8 cellular contexts compared by ENCODE assay signal in the genomic region with DNA sequence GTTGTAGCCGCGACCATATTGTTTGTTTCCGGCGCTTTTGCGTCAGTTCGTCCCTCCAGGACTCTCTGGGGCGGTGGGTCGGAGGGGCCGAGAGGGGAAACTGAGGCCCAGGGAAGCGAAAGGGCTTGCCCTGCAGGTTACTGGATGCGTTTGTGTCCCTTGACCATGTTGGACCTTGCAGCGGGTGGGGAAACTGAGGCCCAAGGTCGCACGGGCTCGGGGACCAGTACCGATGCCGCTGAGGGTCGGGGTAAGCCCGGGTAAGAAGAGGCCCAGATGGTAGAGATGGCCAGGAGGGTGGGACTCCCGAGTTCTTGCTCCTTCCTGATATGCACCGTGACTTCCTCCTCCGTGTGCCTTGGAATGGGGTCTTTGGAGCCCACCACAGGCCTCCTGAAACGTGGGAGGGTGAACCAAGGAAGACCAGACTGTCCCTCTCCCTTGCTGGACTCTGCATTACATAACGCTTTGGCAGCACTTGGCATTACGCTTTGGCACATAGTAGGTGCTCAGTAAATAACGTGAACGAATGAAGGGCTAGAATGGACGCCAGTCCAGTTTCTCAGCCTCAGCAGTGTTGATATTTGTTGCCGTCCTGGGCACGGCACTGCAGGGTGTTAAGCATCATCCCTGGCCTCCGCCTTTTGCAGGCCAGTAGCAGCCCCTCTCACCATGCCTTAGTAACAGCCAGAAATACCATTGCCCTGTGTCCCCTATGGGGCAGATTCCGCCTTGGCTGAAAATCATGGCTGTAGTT. TPM values are rescaled to one million over a fixed set of nuclear protein-coding genes. Genes with fewer than 3 reads are reported as not detected.
DNase-seq lines count a peak whose midpoint lies in the region; ATAC-seq and TF ChIP-seq lines count a peak whose summit lies in the region.

No MANE protein-coding gene starts in this region.

- peak overlapping the region; percentile 91 for H3K4me3 Mint-ChIP-seq in activated naive CD4-positive, alpha-beta T cell treated with anti-CD3 and anti-CD28 coated beads, Interleukin-2, amount 50 U/mL, for 24 hours
- H3K4me3 Mint-ChIP-seq in activated naive CD8-positive, alpha-beta T cell: peak overlapping the region; percentile 93

- peak overlapping the region; percentile 42 to 66 for H3K9ac ChIP-seq in liver (ENCODE audit: low read depth in 1 of 2, low read length in 2 of 2)

- H3K27ac Mint-ChIP-seq in activated naive CD4-positive, alpha-beta T cell treated with anti-CD3 and anti-CD28 coated beads, Interleukin-2, amount 50 U/mL, for 24 hours: no peak overlapping the region
- peak overlapping the region; percentile 88 for H3K27ac Mint-ChIP-seq in activated naive CD8-positive, alpha-beta T cell

- WGBS in liver: 14% methylated on average over 32 of the region's 32 CpGs
- WGBS in upper lobe of left lung, 2 donors: 21 to 25% methylated on average over 8 to 16 of the region's 32 CpGs

- H3K9me3 Mint-ChIP-seq in activated naive CD4-positive, alpha-beta T cell treated with anti-CD3 and anti-CD28 coated beads, Interleukin-2, amount 50 U/mL, for 24 hours: no peaks in the 10 kb centered on the region
- no peaks in the 10 kb centered on the region for H3K9me3 Mint-ChIP-seq in activated naive CD8-positive, alpha-beta T cell (ENCODE audit: low read depth)

- no peak for TF ChIP-seq CTCF in liver (IDR thresholded peaks at IDR 0.05; ENCODE audit: low read depth, low read length, missing input control)
- TF ChIP-seq CTCF in upper lobe of left lung (IDR thresholded peaks at IDR 0.05): no peak

- H3K4me1 Mint-ChIP-seq in activated naive CD4-positive, alpha-beta T cell treated with anti-CD3 and anti-CD28 coated beads, Interleukin-2, amount 50 U/mL, for 24 hours: peaks cover 43% of the 10 kb centered on the region
- peaks cover 42% of the 10 kb centered on the region for H3K4me1 Mint-ChIP-seq in activated naive CD8-positive, alpha-beta T cell (ENCODE audit: low read depth)

- no peaks in the 10 kb centered on the region for H3K27me3 Mint-ChIP-seq in activated naive CD4-positive, alpha-beta T cell treated with anti-CD3 and anti-CD28 coated beads, Interleukin-2, amount 50 U/mL, for 24 hours
- no peaks in the 10 kb centered on the region for H3K27me3 Mint-ChIP-seq in activated naive CD8-positive, alpha-beta T cell

- no peak for TF ChIP-seq POLR2A in upper lobe of left lung (IDR thresholded peaks at IDR 0.05)

- H3K9me3 ChIP-seq in liver (ENCODE audit: control insufficient read depth in 4 of 4, low read length in 3 of 4): no peaks in the 10 kb centered on the region
- H3K9me3 ChIP-seq in upper lobe of left lung: no peaks in the 10 kb centered on the region

- H3K4me3 ChIP-seq in liver (ENCODE audit: low read depth in 1 of 3, low read length in 3 of 3) (peak overlapping the region; percentile 68 to 76 (median 76)), upper lobe of left lung (peak overlapping the region; percentile 69 to 99 (median 78))

- H3K27me3 ChIP-seq in liver (ENCODE audit: control insufficient read depth in 4 of 4, insufficient read depth in 4 of 4, low read length in 3 of 4) (no peaks in the 10 kb centered on the region), upper lobe of left lung (no peaks in the 10 kb centered on the region)

- no peaks in the 10 kb centered on the region for H3K36me3 Mint-ChIP-seq in activated naive CD4-positive, alpha-beta T cell treated with anti-CD3 and anti-CD28 coated beads, Interleukin-2, amount 50 U/mL, for 24 hours
- H3K36me3 Mint-ChIP-seq in activated naive CD8-positive, alpha-beta T cell: peaks cover 3% of the 10 kb centered on the region

- no peak overlapping the region for H3K27ac ChIP-seq in liver (ENCODE audit: low read depth in 1 of 2, low read length in 2 of 2)
- peak overlapping the region; percentile 68 to 98 (median 82) for H3K27ac ChIP-seq in upper lobe of left lung

- H3K36me3 ChIP-seq in liver (ENCODE audit: control insufficient read depth in 4 of 4, insufficient read depth in 3 of 4, low read depth in 1 of 4, low read length in 3 of 4) (no peaks in the 10 kb centered on the region), upper lobe of left lung (no peaks in the 10 kb centered on the region)

- no peak for TF ChIP-seq EP300 in upper lobe of left lung (IDR thresholded peaks at IDR 0.05)

- no peak for DNase-seq in activated naive CD4-positive, alpha-beta T cell (lab: John Stamatoyannopoulos, UW)
- no peak for DNase-seq in upper lobe of left lung
- DNase-seq in ureter (ENCODE audit: low spot score): no peak
- no peak for DNase-seq in cerebellar nuclear complex (lab: John Stamatoyannopoulos, UW)

- ATAC-seq in upper lobe of left lung (ENCODE audit: low FRiP score in 2 of 2) (no peak), GM21367 (IDR thresholded peaks at IDR 0.05; ENCODE audit: unreplicated experiment) (no peak)

- no peak for TF ChIP-seq RAD21 in liver (IDR thresholded peaks at IDR 0.05)

- H3K4me1 ChIP-seq in liver (ENCODE audit: control insufficient read depth in 4 of 4, insufficient read depth in 4 of 4, low read length in 3 of 4): peaks cover 0 to 31% (median 22%) of the 10 kb centered on the region in 4 donors
- peaks cover 28 to 42% (median 34%) of the 10 kb centered on the region in 4 donors for H3K4me1 ChIP-seq in upper lobe of left lung

TF ChIP-seq in liver, 16 proteins besides CTCF, POLR2A, EP300 and RAD21 (continues in another document):
- TF ChIP-seq FOXA1 (IDR thresholded peaks at IDR 0.05) (no peak), HNF4A (conservative IDR thresholded peaks at IDR 0.05) (no peak), JUND (IDR thresholded peaks at IDR 0.05) (no peak), TAF1 (conservative IDR thresholded peaks at IDR 0.05) (no peak), YY1 (IDR thresholded peaks at IDR 0.05) (no peak), NR2F2 (IDR thresholded peaks at IDR 0.05) (no peak), FOXA2 (IDR thresholded peaks at IDR 0.05) (no peak), RXRA (IDR thresholded peaks at IDR 0.05) (no peak), EGR1 (IDR thresholded peaks at IDR 0.05; ENCODE audit: low read depth in 2 of 2) (no peak), HNF4G (IDR thresholded peaks at IDR 0.05) (no peak), SP1 (IDR thresholded peaks at IDR 0.05) (no peak), GABPA (IDR thresholded peaks at IDR 0.05 in 1 of 2, conservative IDR thresholded peaks at IDR 0.05 in 1 of 2) (no peak)
- TF ChIP-seq, protein P1, sequence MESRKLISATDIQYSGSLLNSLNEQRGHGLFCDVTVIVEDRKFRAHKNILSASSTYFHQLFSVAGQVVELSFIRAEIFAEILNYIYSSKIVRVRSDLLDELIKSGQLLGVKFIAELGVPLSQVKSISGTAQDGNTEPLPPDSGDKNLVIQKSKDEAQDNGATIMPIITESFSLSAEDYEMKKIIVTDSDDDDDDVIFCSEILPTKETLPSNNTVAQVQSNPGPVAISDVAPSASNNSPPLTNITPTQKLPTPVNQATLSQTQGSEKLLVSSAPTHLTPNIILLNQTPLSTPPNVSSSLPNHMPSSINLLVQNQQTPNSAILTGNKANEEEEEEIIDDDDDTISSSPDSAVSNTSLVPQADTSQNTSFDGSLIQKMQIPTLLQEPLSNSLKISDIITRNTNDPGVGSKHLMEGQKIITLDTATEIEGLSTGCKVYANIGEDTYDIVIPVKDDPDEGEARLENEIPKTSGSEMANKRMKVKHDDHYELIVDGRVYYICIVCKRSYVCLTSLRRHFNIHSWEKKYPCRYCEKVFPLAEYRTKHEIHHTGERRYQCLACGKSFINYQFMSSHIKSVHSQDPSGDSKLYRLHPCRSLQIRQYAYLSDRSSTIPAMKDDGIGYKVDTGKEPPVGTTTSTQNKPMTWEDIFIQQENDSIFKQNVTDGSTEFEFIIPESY (IDR thresholded peaks at IDR 0.05): no peak
- TF ChIP-seq, protein P2, sequence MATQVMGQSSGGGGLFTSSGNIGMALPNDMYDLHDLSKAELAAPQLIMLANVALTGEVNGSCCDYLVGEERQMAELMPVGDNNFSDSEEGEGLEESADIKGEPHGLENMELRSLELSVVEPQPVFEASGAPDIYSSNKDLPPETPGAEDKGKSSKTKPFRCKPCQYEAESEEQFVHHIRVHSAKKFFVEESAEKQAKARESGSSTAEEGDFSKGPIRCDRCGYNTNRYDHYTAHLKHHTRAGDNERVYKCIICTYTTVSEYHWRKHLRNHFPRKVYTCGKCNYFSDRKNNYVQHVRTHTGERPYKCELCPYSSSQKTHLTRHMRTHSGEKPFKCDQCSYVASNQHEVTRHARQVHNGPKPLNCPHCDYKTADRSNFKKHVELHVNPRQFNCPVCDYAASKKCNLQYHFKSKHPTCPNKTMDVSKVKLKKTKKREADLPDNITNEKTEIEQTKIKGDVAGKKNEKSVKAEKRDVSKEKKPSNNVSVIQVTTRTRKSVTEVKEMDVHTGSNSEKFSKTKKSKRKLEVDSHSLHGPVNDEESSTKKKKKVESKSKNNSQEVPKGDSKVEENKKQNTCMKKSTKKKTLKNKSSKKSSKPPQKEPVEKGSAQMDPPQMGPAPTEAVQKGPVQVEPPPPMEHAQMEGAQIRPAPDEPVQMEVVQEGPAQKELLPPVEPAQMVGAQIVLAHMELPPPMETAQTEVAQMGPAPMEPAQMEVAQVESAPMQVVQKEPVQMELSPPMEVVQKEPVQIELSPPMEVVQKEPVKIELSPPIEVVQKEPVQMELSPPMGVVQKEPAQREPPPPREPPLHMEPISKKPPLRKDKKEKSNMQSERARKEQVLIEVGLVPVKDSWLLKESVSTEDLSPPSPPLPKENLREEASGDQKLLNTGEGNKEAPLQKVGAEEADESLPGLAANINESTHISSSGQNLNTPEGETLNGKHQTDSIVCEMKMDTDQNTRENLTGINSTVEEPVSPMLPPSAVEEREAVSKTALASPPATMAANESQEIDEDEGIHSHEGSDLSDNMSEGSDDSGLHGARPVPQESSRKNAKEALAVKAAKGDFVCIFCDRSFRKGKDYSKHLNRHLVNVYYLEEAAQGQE (IDR thresholded peaks at IDR 0.05): no peak
- TF ChIP-seq, protein P3, sequence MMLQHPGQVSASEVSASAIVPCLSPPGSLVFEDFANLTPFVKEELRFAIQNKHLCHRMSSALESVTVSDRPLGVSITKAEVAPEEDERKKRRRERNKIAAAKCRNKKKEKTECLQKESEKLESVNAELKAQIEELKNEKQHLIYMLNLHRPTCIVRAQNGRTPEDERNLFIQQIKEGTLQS (IDR thresholded peaks at IDR 0.05): no peak

RNA-seq across cellular contexts. Expression of a gene that starts 0.7 kb away (rescaled TPM):
- total RNA-seq in liver: 10 to 100 TPM in 1 of 2 donors, 1 to 10 TPM in 1; 2.9 to 20.8 TPM
- polyA plus RNA-seq in liver: 1 to 10 TPM; 1.0 to 2.1 TPM
- 10 to 100 TPM in 3 of 6 donors, 1 to 10 TPM in 3; 3.3 to 16.8 (median 10.1) TPM for total RNA-seq in upper lobe of left lung
- total RNA-seq in ureter: 23.0 TPM

RNA-seq across cellular contexts. Expression of a gene that starts 2.8 kb away (rescaled TPM):
- total RNA-seq in liver (10 to 100 TPM; 16.7 to 19.7 TPM), upper lobe of left lung (10 to 100 TPM; 27.4 to 60.1 (median 53.8) TPM), ureter (78.5 TPM)
- 10 to 100 TPM; 16.5 to 27.8 TPM for polyA plus RNA-seq in liver

RNA-seq across cellular contexts. Expression of a gene that starts 54.4 kb away (rescaled TPM):
- total RNA-seq in liver (10 to 100 TPM; 33.0 to 92.3 TPM), upper lobe of left lung (100 to 1,000 TPM in 4 of 6 donors, 10 to 100 TPM in 2; 48.1 to 186 (median 111) TPM), ureter (107 TPM)
- 10 to 100 TPM; 39.5 to 68.6 TPM for polyA plus RNA-seq in liver

RNA-seq across cellular contexts. Expression of a gene that starts 59.8 kb away (rescaled TPM):
- total RNA-seq in liver (1 to 10 TPM; 4.7 to 9.9 TPM), upper lobe of left lung (10 to 100 TPM in 4 of 6 donors, 1 to 10 TPM in 2; 7.7 to 37.1 (median 15.6) TPM), ureter (30.6 TPM)
- 1 to 10 TPM; 9.0 to 9.4 TPM for polyA plus RNA-seq in liver

Comparison
In these comparisons a context has a peak if more than half of its experiments do, and no peak if none do; other contexts are left out.
1. H3K27ac ChIP-seq: peak in upper lobe of left lung (4 of 4); none in liver (0 of 2).